13 cellular contexts compared by ENCODE assay signal in the genomic region with DNA sequence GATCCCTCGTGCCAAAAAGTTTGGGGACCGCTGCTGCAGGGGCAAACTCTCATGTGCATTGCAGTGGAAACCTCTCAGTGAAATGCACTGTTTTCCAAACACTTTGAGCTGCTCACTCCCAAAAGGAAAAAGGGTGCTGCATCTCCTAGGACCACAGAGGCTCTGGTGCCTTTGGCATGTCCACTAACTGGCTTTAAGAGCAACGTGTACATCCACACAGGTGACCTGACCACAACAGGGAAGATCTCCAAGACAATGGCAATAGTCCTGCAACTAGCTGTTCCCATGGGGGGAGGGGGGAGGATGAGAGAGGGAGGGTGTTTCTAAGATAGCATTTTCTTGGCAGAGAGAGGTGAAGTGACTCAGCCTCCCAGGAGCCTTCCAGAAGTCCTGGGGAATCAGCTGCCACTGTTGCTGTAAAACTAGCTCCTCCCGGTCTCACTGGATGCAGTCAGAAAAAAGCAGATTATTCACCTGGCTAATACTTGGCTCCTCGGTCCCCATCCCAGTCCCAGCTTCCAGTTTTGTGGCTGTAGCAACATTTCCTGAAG.
DNase-seq lines count a peak whose midpoint lies in the region; ATAC-seq and TF ChIP-seq lines count a peak whose summit lies in the region.
"Had no signal": no experiment of that assay in that cellular context is flagged by ENCODE, and none has a peak within 500 bp of the region (broad histone marks: within the 10 kb centered on the region; RNA-seq: fewer than 3 reads in every experiment).

No MANE protein-coding gene starts in this region.

- H3K36me3 ChIP-seq in heart right ventricle, result no peaks in the 10 kb centered on the region

- H3K9me3 ChIP-seq in heart right ventricle, result peaks cover 0 to 23% (median 10%) of the 10 kb centered on the region in 11 donors

- in situ Hi-C loops in astrocyte of the cerebellum (cut with HindIII; ENCODE audit: low sequenced_read_pairs), result no loop called here

- DNase-seq in left ventricle myocardium superior, result no peak
- DNase-seq in heart right ventricle, result no peak
- DNase-seq in astrocyte of the cerebellum (ENCODE audit: low read depth), result peak; percentile 62
- peak; percentile 40 for DNase-seq in iPS DF 19.7 (ENCODE audit: low read depth, low spot score)
- DNase-seq in NCI-H446 (lab: John Stamatoyannopoulos, UW), result no peak
- DNase-seq in NCI-H2196 (lab: John Stamatoyannopoulos, UW; ENCODE audit: unreplicated experiment), result no peak
- DNase-seq in NCI-H774 (lab: John Stamatoyannopoulos, UW), result no peak
- DNase-seq: activated CD8-positive, alpha-beta T cell treated with anti-CD3 and anti-CD28 coated beads for 36 hours; naive thymus-derived CD4-positive, alpha-beta T cell; NCI-H187 treated with DMSO at 0.1 percent for 48 hours; SHP77 treated with DMSO at 0.1 percent for 48 hours; stimulated activated CD4-positive, alpha-beta T cell treated with anti-CD3 and anti-CD28 coated beads, Interleukin-2, amount 100 ng/mL, for 48 hours had no signal

- no peak for TF ChIP-seq CTCF in heart right ventricle (IDR thresholded peaks at IDR 0.05)
- TF ChIP-seq CTCF in astrocyte of the cerebellum (IDR thresholded peaks at IDR 0.05; ENCODE audit: low read depth, low read length, missing control alignments), result no peak

- intact Hi-C loops in left ventricle myocardium superior (cut with micrococcal nuclease), result no loop called here
- intact Hi-C loops in heart right ventricle (cut with DNase I), result no loop called here

- ATAC-seq in left ventricle myocardium superior (peak; percentile 18), heart right ventricle (no peak), HG03565 (IDR thresholded peaks at IDR 0.05; ENCODE audit: unreplicated experiment) (no peak)
- ATAC-seq: activated CD8-positive, alpha-beta T cell treated with anti-CD3 and anti-CD28 coated beads for 36 hours; naive thymus-derived CD4-positive, alpha-beta T cell had no signal

- H3K4me3 ChIP-seq in heart right ventricle (no peak overlapping the region), astrocyte of the cerebellum (ENCODE audit: low read depth, low read length) (no peak overlapping the region)

- no peak overlapping the region for H3K27ac ChIP-seq in heart right ventricle

- H3K4me1 ChIP-seq in heart right ventricle, result no peaks in the 10 kb centered on the region

- WGBS in heart right ventricle, 2 donors, result 46% methylated on average over 5 of the region's 5 CpGs

- H3K27me3 ChIP-seq in heart right ventricle, result peaks cover 0 to 21% (median 6%) of the 10 kb centered on the region in 7 donors

Comparison
In these comparisons a context has a peak if more than half of its experiments do, and no peak if none do; other contexts are left out.
1. DNase-seq: peak in astrocyte of the cerebellum (single experiment) and iPS DF 19.7 (single experiment); none in left ventricle myocardium superior (single experiment), heart right ventricle (0 of 2), NCI-H446 (0 of 2), NCI-H2196 (single experiment) and NCI-H774 (single experiment).